In the genomic region with DNA sequence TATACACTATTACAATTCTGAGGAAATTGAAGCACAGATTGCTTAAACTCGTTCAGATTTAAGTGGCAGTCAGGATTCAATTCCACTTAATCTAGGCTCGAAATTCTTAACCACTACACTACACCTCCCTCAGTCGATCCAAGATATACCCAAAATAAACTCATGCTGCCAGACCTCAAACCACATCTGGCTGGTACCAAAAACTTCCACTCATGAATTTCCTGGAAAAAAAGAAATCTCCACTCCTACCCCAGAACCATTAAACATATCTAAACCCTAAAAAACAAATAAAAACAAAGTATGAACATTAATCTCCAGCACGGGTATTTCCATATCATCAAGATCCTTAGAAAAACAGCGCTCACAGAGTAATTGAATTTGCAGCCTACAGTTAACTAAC, we compare ENCODE assay signal across 7 cellular contexts. TPM values are rescaled to one million over a fixed set of nuclear protein-coding genes. Genes with fewer than 3 reads are reported as not detected.
DNase-seq lines count a peak whose midpoint lies in the region; ATAC-seq and TF ChIP-seq lines count a peak whose summit lies in the region.

No MANE protein-coding gene starts in this region.

- peak overlapping the region; percentile 76 for H3K4me3 ChIP-seq in H7 (ENCODE audit: insufficient read depth, low read depth, low read length)
- H3K4me3 ChIP-seq in SK-N-MC = peak overlapping the region; percentile 82
- peak overlapping the region; percentile 56 to 84 for H3K4me3 ChIP-seq in foreskin fibroblast (ENCODE audit: low read depth in 1 of 2, low read length in 2 of 2)
- H3K4me3 ChIP-seq in smooth muscle cell = peak overlapping the region; percentile 82

- DNase-seq in H7 = no peak
- no peak for DNase-seq in SK-N-MC (ENCODE audit: low read depth, low spot score)
- DNase-seq in foreskin fibroblast = peak in 1 of 2 donors; percentile 6
- no peak for DNase-seq in smooth muscle cell (lab: John Stamatoyannopoulos, UW; ENCODE audit: unreplicated experiment)
- no peak for DNase-seq in mesenteric fat pad (ENCODE audit: low spot score)

- 26% methylated on average over 5 of the region's 5 CpGs for WGBS in smooth muscle cell (ENCODE audit: low lambda C conversion rate)

- H3K27me3 ChIP-seq in H7 (ENCODE audit: control insufficient read depth, insufficient read depth, low read length) (peaks cover 1% of the 10 kb centered on the region), smooth muscle cell (ENCODE audit: low read depth) (no peaks in the 10 kb centered on the region)

- TF ChIP-seq CTCF in foreskin fibroblast (IDR thresholded peaks at IDR 0.05; ENCODE audit: low read depth, low read length) (no peak), smooth muscle cell (IDR thresholded peaks at IDR 0.05; ENCODE audit: borderline replicate concordance, insufficient read depth, poor library complexity, severe bottlenecking) (no peak)

- H3K9me3 ChIP-seq in SK-N-MC (ENCODE audit: low read depth, low read length) (no peaks in the 10 kb centered on the region; the same call in 1 of the 2 replicates), smooth muscle cell (replicated peaks; ENCODE audit: low read depth) (no peaks in the 10 kb centered on the region)

- H3K4me2 ChIP-seq in smooth muscle cell = peak overlapping the region; percentile 96

- H4K20me1 ChIP-seq in smooth muscle cell (ENCODE audit: low read depth) = peaks cover 10% of the 10 kb centered on the region

- ATAC-seq in GM19395 (IDR thresholded peaks at IDR 0.05; ENCODE audit: unreplicated experiment) = no peak
- ATAC-seq in GM18870 (IDR thresholded peaks at IDR 0.05; ENCODE audit: unreplicated experiment) = no peak

- H2AFZ ChIP-seq in smooth muscle cell (ENCODE audit: low read depth) = peak overlapping the region; percentile 93

- H3K9ac ChIP-seq in SK-N-MC (ENCODE audit: insufficient read length) (peak overlapping the region; percentile 84), smooth muscle cell (ENCODE audit: low read depth) (peak overlapping the region; percentile 30)

- H3K27ac ChIP-seq in SK-N-MC (peak overlapping the region; percentile 45; the same call in 1 of the 2 replicates), smooth muscle cell (ENCODE audit: low read depth) (peak overlapping the region; percentile 32)

- H3K4me1 ChIP-seq in smooth muscle cell (ENCODE audit: low read depth) = peaks cover 22% of the 10 kb centered on the region

- H3K36me3 ChIP-seq in H7 (replicated peaks; ENCODE audit: control insufficient read depth, insufficient read depth, low read length) (no peaks in the 10 kb centered on the region), SK-N-MC (ENCODE audit: insufficient read depth, low read length) (peaks cover 6% of the 10 kb centered on the region; the same call in 1 of the 2 replicates), smooth muscle cell (ENCODE audit: low read depth) (peaks cover 6% of the 10 kb centered on the region)

- peaks cover 55% of the 10 kb centered on the region for H3K79me2 ChIP-seq in smooth muscle cell (ENCODE audit: low read depth)

- peaks cover 11% of the 10 kb centered on the region for H3F3A ChIP-seq in smooth muscle cell (ENCODE audit: low read depth)

RNA-seq across cellular contexts. Expression of a gene that starts 1.1 kb away (rescaled TPM):
- 6.5 and 10.5 TPM in 2 replicates for total RNA-seq in H7 (2014; rRNA removed; shearing (Covaris generic))
- total RNA-seq in smooth muscle cell = 9.0 and 9.2 TPM in 2 replicates
- polyA plus RNA-seq in smooth muscle cell = 2.0 and 2.3 TPM in 2 replicates
- total RNA-seq in mesenteric fat pad = 8.3 TPM

RNA-seq across cellular contexts. Expression of a gene that starts 59.4 kb away (rescaled TPM):
- total RNA-seq in H7 (2014; rRNA removed; shearing (Covaris generic)) = not detected in 2 replicates
- total RNA-seq in smooth muscle cell = 0.72 TPM in 1 of 2 replicates, not detected in the other
- polyA plus RNA-seq in smooth muscle cell = 0.70 TPM in 1 of 2 replicates, not detected in the other
- total RNA-seq in mesenteric fat pad = 1.8 TPM

RNA-seq across cellular contexts. Expression of a gene that starts 59.5 kb away (rescaled TPM):
- 2.0 and 10.2 TPM in 2 replicates for total RNA-seq in H7 (2014; rRNA removed; shearing (Covaris generic))
- 5.1 and 5.5 TPM in 2 replicates for total RNA-seq in smooth muscle cell
- 1.6 and 2.8 TPM in 2 replicates for polyA plus RNA-seq in smooth muscle cell
- 5.4 TPM for total RNA-seq in mesenteric fat pad
